In genomic region chr18:8084160-8084559, GRCh38 we compare ENCODE assay signal across 9 cellular contexts.
DNase-seq lines count a peak whose midpoint lies in the region; ATAC-seq and TF ChIP-seq lines count a peak whose summit lies in the region.
"Had no signal": no experiment of that assay in that cellular context is flagged by ENCODE, and none has a peak within 500 bp of the region (broad histone marks: within the 10 kb centered on the region; RNA-seq: fewer than 3 reads in every experiment).

No MANE protein-coding gene starts in this region.

- H3K27ac ChIP-seq in 22Rv1 (no peak overlapping the region), GM23338 (ENCODE audit: low read depth) (no peak overlapping the region), OCI-LY7 (ENCODE audit: low read depth, low read length, poor library complexity, severe bottlenecking) (no peak overlapping the region), foreskin keratinocyte (no peak overlapping the region)

- H3K4me2 ChIP-seq in GM23338 (peak overlapping the region; percentile 52), OCI-LY7 (ENCODE audit: low read length) (no peak overlapping the region)

- POLR2A ChIA-PET in OCI-LY7 (lab: Charles Lee) = no interaction called here

- H3K9me3 ChIP-seq in OCI-LY7 (ENCODE audit: low read length) = no peaks in the 10 kb centered on the region

- CTCF ChIA-PET in OCI-LY7 (lab: Charles Lee; ENCODE audit: unreplicated experiment) = no interaction called here

- H3K36me3 Mint-ChIP-seq in GM23338 (ENCODE audit: low read depth) = no peaks in the 10 kb centered on the region
- peaks cover 24% of the 10 kb centered on the region for H3K36me3 Mint-ChIP-seq in activated T-helper 17 cell treated with anti-CD3 and anti-CD28 coated beads, Interleukin-2, amount 50 U/mL, for 72 hours (ENCODE audit: low read depth)

- H4K20me1 ChIP-seq in GM23338 (replicated peaks; ENCODE audit: insufficient read depth) = no peaks in the 10 kb centered on the region
- no peaks in the 10 kb centered on the region for H4K20me1 ChIP-seq in OCI-LY7 (ENCODE audit: insufficient read depth, low read length)

- no TSS peak for BruUV-seq in OCI-LY7 (replicated peaks; lab: Mats Ljungman, UMichigan)

- H3K36me3 ChIP-seq in GM23338 (ENCODE audit: insufficient read depth) = no peaks in the 10 kb centered on the region
- H3K36me3 ChIP-seq in OCI-LY7 (ENCODE audit: insufficient read depth, low read length) = no peaks in the 10 kb centered on the region

- peaks cover 3% of the 10 kb centered on the region; the same call in 1 of the 2 replicates for H3K9me2 ChIP-seq in GM23338 (ENCODE audit: insufficient read depth)
- H3K9me2 ChIP-seq in OCI-LY7 (ENCODE audit: insufficient read depth, low read length) = no peaks in the 10 kb centered on the region

- H2AFZ ChIP-seq in GM23338 (no peak overlapping the region), OCI-LY7 (ENCODE audit: low read length) (no peak overlapping the region)

- intact Hi-C loops in OCI-LY7 (cut with micrococcal nuclease; ENCODE audit: unreplicated experiment) = no loop called here

- DNase-seq in GM23338 (ENCODE audit: low spot score) (peak; percentile 92), OCI-LY7 (ENCODE audit: low spot score) (peak; percentile 20), foreskin keratinocyte (peak; percentile 23 to 52), renal cortical epithelial cell (ENCODE audit: low read depth) (peak; percentile 28), GM19238 (ENCODE audit: insufficient read length, low spot score) (no peak)

- H3F3A ChIP-seq in GM23338 (replicated peaks; ENCODE audit: low read depth) = no peaks in the 10 kb centered on the region

- peaks cover 3% of the 10 kb centered on the region; the same call in 2 of the 3 replicates for H3K9me3 Mint-ChIP-seq in GM23338
- H3K9me3 Mint-ChIP-seq in activated T-helper 17 cell treated with anti-CD3 and anti-CD28 coated beads, Interleukin-2, amount 50 U/mL, for 72 hours = peaks cover 1% of the 10 kb centered on the region
- H3K9me3 Mint-ChIP-seq: stimulated activated naive CD8-positive, alpha-beta T cell treated with anti-CD3 and anti-CD28 coated beads, Interleukin-15, Interleukin-2, amounts not matched to agents 100 ng/mL and 50 ng/mL, for 24 hours had no signal

- H3K4me3 ChIP-seq in GM23338 = 0 out of 2 replicates have a peak overlapping the region, but pooled peaks have one; percentile 6
- H3K4me3 ChIP-seq in OCI-LY7 (ENCODE audit: low read depth, low read length, poor library complexity, severe bottlenecking) = no peak overlapping the region

- peaks cover 13% of the 10 kb centered on the region for H3K27me3 Mint-ChIP-seq in GM23338 (ENCODE audit: insufficient read depth, low read depth, poor library complexity)
- H3K27me3 Mint-ChIP-seq in activated T-helper 17 cell treated with anti-CD3 and anti-CD28 coated beads, Interleukin-2, amount 50 U/mL, for 72 hours = no peaks in the 10 kb centered on the region
- H3K27me3 Mint-ChIP-seq: stimulated activated naive CD8-positive, alpha-beta T cell treated with anti-CD3 and anti-CD28 coated beads, Interleukin-15, Interleukin-2, amounts not matched to agents 100 ng/mL and 50 ng/mL, for 24 hours had no signal

- ATAC-seq in GM23338 (peak; percentile 97), foreskin keratinocyte (peak; percentile 92), HG02885 (IDR thresholded peaks at IDR 0.05; ENCODE audit: poor library complexity, unreplicated experiment) (no peak)
- ATAC-seq in activated T-helper 17 cell treated with anti-CD3 and anti-CD28 coated beads, Interleukin-2, amount 50 U/mL, for 72 hours (replicated peaks) = no peak

- H3K27me3 ChIP-seq in GM23338 (ENCODE audit: insufficient read depth) (no peaks in the 10 kb centered on the region), foreskin keratinocyte (no peaks in the 10 kb centered on the region)

- no peaks in the 10 kb centered on the region for H3K79me2 ChIP-seq in GM23338 (replicated peaks; ENCODE audit: insufficient read depth)
- no peaks in the 10 kb centered on the region for H3K79me2 ChIP-seq in OCI-LY7 (ENCODE audit: insufficient read depth, low read depth, low read length)

- no peak overlapping the region for H3K4me3 Mint-ChIP-seq in GM23338
- no peak overlapping the region for H3K4me3 Mint-ChIP-seq in activated T-helper 17 cell treated with anti-CD3 and anti-CD28 coated beads, Interleukin-2, amount 50 U/mL, for 72 hours
- H3K4me3 Mint-ChIP-seq: stimulated activated naive CD8-positive, alpha-beta T cell treated with anti-CD3 and anti-CD28 coated beads, Interleukin-15, Interleukin-2, amounts not matched to agents 100 ng/mL and 50 ng/mL, for 24 hours had no signal

- H3K4me1 ChIP-seq in GM23338 (ENCODE audit: insufficient read depth) = peaks cover 44% of the 10 kb centered on the region
- H3K4me1 ChIP-seq in OCI-LY7 (ENCODE audit: insufficient read depth, low read length, poor library complexity, severe bottlenecking) = no peaks in the 10 kb centered on the region
- H3K4me1 ChIP-seq in foreskin keratinocyte = no peaks in the 10 kb centered on the region

- H3K4me1 Mint-ChIP-seq in GM23338 = peaks cover 54% of the 10 kb centered on the region
- no peaks in the 10 kb centered on the region for H3K4me1 Mint-ChIP-seq in activated T-helper 17 cell treated with anti-CD3 and anti-CD28 coated beads, Interleukin-2, amount 50 U/mL, for 72 hours

- no peak overlapping the region for H3K27ac Mint-ChIP-seq in GM23338
- no peak overlapping the region for H3K27ac Mint-ChIP-seq in activated T-helper 17 cell treated with anti-CD3 and anti-CD28 coated beads, Interleukin-2, amount 50 U/mL, for 72 hours
- H3K27ac Mint-ChIP-seq: stimulated activated naive CD8-positive, alpha-beta T cell treated with anti-CD3 and anti-CD28 coated beads, Interleukin-15, Interleukin-2, amounts not matched to agents 100 ng/mL and 50 ng/mL, for 24 hours had no signal

- TF ChIP-seq CTCF in 22Rv1 (IDR thresholded peaks at IDR 0.05) (peak; percentile 49), GM23338 (conservative IDR thresholded peaks at IDR 0.05; ENCODE audit: low read depth in 2 of 2) (peak; percentile 72 to 78), OCI-LY7 (conservative IDR thresholded peaks at IDR 0.05; ENCODE audit: low read length) (peak; percentile 71), foreskin keratinocyte (conservative IDR thresholded peaks at IDR 0.05) (peak; percentile 79)

TF ChIP-seq in GM23338, 12 proteins besides CTCF, POLR2A, EP300 and RAD21 (continues in another document):
- no peak for TF ChIP-seq STAT1 (IDR thresholded peaks at IDR 0.05; ENCODE audit: unreplicated experiment)
- no peak for TF ChIP-seq JUNB (IDR thresholded peaks at IDR 0.05; ENCODE audit: unreplicated experiment)
- TF ChIP-seq ZNF114 (CRISPR knock-in tag; IDR thresholded peaks at IDR 0.05) = no peak; the same call in 1 of the 2 replicates
- TF ChIP-seq NANOG (IDR thresholded peaks at IDR 0.05; ENCODE audit: borderline replicate concordance) = peak; percentile 93
- TF ChIP-seq EZH2 (IDR thresholded peaks at IDR 0.05; ENCODE audit: low read depth, unreplicated experiment) = no peak
- no peak for TF ChIP-seq ETS1 (IDR thresholded peaks at IDR 0.05)
- no peak for TF ChIP-seq REST (IDR thresholded peaks at IDR 0.05; ENCODE audit: unreplicated experiment)

Comparison
In these comparisons a context has a peak if more than half of its experiments do, and no peak if none do; other contexts are left out.
1. ATAC-seq: peak in GM23338 (single experiment) and foreskin keratinocyte (single experiment); none in activated T-helper 17 cell treated with anti-CD3 and anti-CD28 coated beads, Interleukin-2, amount 50 U/mL, for 72 hours (single experiment) and HG02885 (single experiment).
2. Peak in every context shown above with its lines, with median percentiles within 50 percentile points of each other: CTCF ChIP-seq.